ENCODE assay signal across 30 cellular contexts in the genomic region with DNA sequence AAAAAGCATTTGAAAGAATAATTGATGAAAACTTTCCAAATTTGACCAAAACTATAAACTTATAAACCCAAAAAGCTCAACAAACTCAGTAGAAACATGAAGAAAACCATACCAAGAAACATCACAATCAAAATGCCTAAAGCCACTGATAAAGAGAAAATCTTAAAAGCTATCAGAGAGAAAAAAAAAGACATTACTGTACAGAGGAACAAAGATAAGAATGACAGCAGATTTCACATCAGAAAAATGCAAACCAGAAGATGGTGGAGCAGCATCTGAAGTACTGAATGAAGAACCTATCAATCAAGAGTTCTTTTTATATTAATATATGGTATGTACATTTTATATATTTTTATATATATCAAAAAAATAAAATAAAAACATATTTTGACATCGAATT.
"Had no signal": no experiment of that assay in that cellular context is flagged by ENCODE, and none has a peak within 500 bp of the region (broad histone marks: within the 10 kb centered on the region; RNA-seq: fewer than 3 reads in every experiment).

No MANE protein-coding gene starts in this region.

- H3K4me3 ChIP-seq: adrenal gland, gastrocnemius medialis, ovary, sigmoid colon, thyroid gland, upper lobe of left lung, vagina had no signal

- H3K27me3 ChIP-seq: adrenal gland, brain microvascular endothelial cell, gastrocnemius medialis, ovary, sigmoid colon, thyroid gland, upper lobe of left lung, vagina had no signal

- H3K4me3 Mint-ChIP-seq: activated B cell treated with CpG ODN at 0.5 μM for 24 hours; activated CD8-positive, alpha-beta T cell treated with anti-CD3 and anti-CD28 coated beads for 36 hours; activated naive CD4-positive, alpha-beta T cell treated with anti-CD3 and anti-CD28 coated beads for 36 hours; activated naive CD8-positive, alpha-beta T cell treated with anti-CD3 and anti-CD28 coated beads for 36 hours had no signal

- H3K9me3 ChIP-seq: adrenal gland, gastrocnemius medialis, ovary, sigmoid colon, thyroid gland, upper lobe of left lung, vagina had no signal

- H3K27me3 Mint-ChIP-seq: activated B cell treated with CpG ODN at 0.5 μM for 24 hours; activated CD8-positive, alpha-beta T cell treated with anti-CD3 and anti-CD28 coated beads for 36 hours; activated naive CD8-positive, alpha-beta T cell treated with anti-CD3 and anti-CD28 coated beads for 36 hours; progenitor cell of endocrine pancreas; stimulated activated memory B cell treated with anti-CD40 and anti-IgM and Interleukin-4, amounts not matched to agents 10 μg/mL and 1 μg/mL and 100 μg/mL, for 72 hours; stimulated activated naive CD8-positive, alpha-beta T cell treated with anti-CD3 and anti-CD28 coated beads, Interleukin-15, amount 100 ng/mL, for 72 hours had no signal

- ATAC-seq: activated CD8-positive, alpha-beta T cell treated with anti-CD3 and anti-CD28 coated beads for 36 hours; activated T-cell treated with anti-CD3 and anti-CD28 coated beads, Interleukin-2, amount 50 U/mL, for 72 hours; effector memory CD8-positive, alpha-beta T cell; gastrocnemius medialis; left colon; stimulated activated memory B cell treated with anti-CD40 and anti-IgM and Interleukin-4, amounts not matched to agents 10 μg/mL and 1 μg/mL and 100 μg/mL, for 72 hours; stimulated activated naive CD8-positive, alpha-beta T cell treated with anti-CD3 and anti-CD28 coated beads, Interleukin-15, amount 100 ng/mL, for 72 hours had no signal

- H3K36me3 ChIP-seq: adrenal gland, brain microvascular endothelial cell, gastrocnemius medialis, ovary, sigmoid colon, thyroid gland, upper lobe of left lung, vagina had no signal

- FAIRE-seq: astrocyte, small intestine, TTC549 had no signal

- DNase-seq: activated B cell treated with CpG ODN at 0.5 μM for 24 hours; activated CD4-positive, alpha-beta T cell treated with anti-CD3 and anti-CD28 coated beads, Interleukin-2, amount 50 U/mL, for 1 hour; activated CD8-positive, alpha-beta T cell treated with anti-CD3 and anti-CD28 coated beads for 36 hours; activated effector memory CD4-positive, alpha-beta T cell treated with anti-CD3 and anti-CD28 coated beads, Interleukin-2, amount 50 U/mL, for 16 hours; activated naive CD4-positive, alpha-beta T cell treated with anti-CD3 and anti-CD28 coated beads for 36 hours; activated naive CD8-positive, alpha-beta T cell treated with anti-CD3 and anti-CD28 coated beads for 36 hours; activated T-cell treated with anti-CD3 and anti-CD28 coated beads for 4 hours; activated T-cell treated with anti-CD3 and anti-CD28 coated beads, Interleukin-2, amount 50 U/mL, for 72 hours; adrenal gland; brain microvascular endothelial cell; cortex of kidney; effector memory CD8-positive, alpha-beta T cell; gastrocnemius medialis; glutamatergic neuron; islet precursor cell; left colon; mammary epithelial cell; ovary; sigmoid colon; small intestine; stimulated activated CD4-positive, alpha-beta T cell treated with anti-CD3 and anti-CD28 coated beads, Interleukin-4, amount 100 ng/mL, for 24 hours; stimulated activated naive CD8-positive, alpha-beta T cell treated with anti-CD3 and anti-CD28 coated beads, Interleukin-15, amount 100 ng/mL, for 72 hours; T-helper 9 cell; thyroid gland; upper lobe of left lung had no signal

- H3K27ac ChIP-seq: adrenal gland, brain microvascular endothelial cell, gastrocnemius medialis, ovary, sigmoid colon, thyroid gland, upper lobe of left lung, vagina had no signal

- H3K27ac Mint-ChIP-seq: activated B cell treated with CpG ODN at 0.5 μM for 24 hours; activated CD8-positive, alpha-beta T cell treated with anti-CD3 and anti-CD28 coated beads for 36 hours; activated naive CD4-positive, alpha-beta T cell treated with anti-CD3 and anti-CD28 coated beads for 36 hours; activated naive CD8-positive, alpha-beta T cell treated with anti-CD3 and anti-CD28 coated beads for 36 hours; progenitor cell of endocrine pancreas; stimulated activated naive CD8-positive, alpha-beta T cell treated with anti-CD3 and anti-CD28 coated beads, Interleukin-15, amount 100 ng/mL, for 72 hours had no signal
